Comparison of ENCODE assay signal across 27 cellular contexts in the genomic region with DNA sequence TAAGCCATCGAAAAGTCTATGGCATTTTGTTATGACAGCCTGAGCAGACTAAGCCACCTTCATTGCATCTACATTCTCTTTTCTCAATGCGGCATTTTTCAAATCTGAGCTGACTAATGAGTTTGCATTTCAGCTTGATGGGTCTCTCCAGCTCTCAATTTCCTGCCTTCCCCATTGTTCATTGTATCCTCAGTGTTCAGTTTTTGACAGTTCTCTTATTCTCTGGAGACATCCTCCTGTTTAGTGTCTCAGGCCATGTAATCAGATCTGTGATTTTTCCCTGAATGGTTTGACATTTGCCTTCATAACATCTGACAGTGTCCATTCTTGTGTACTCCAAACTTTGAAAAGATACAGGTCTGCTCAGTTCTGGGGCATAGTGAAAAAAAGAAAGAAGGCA. TPM values are rescaled to one million over a fixed set of nuclear protein-coding genes. Genes with fewer than 3 reads are reported as not detected.
DNase-seq lines count a peak whose midpoint lies in the region; ATAC-seq, FAIRE-seq and TF ChIP-seq lines count a peak whose summit lies in the region.
"Had no signal": no experiment of that assay in that cellular context is flagged by ENCODE, and none has a peak within 500 bp of the region (broad histone marks: within the 10 kb centered on the region; RNA-seq: fewer than 3 reads in every experiment).

No MANE protein-coding gene starts in this region.

- peaks cover 2% of the 10 kb centered on the region for H3K9me3 Mint-ChIP-seq in neural progenitor cell
- peaks cover under 1% of the 10 kb centered on the region for H3K9me3 Mint-ChIP-seq in activated naive CD8-positive, alpha-beta T cell treated with anti-CD3 and anti-CD28 coated beads for 36 hours
- H3K9me3 Mint-ChIP-seq: activated naive CD8-positive, alpha-beta T cell treated with anti-CD3 and anti-CD28 coated beads, Interleukin-2, amount 50 U/mL, for 24 hours; CD4-positive, alpha-beta memory T cell had no signal

- no peak overlapping the region; the same call in 1 of the 2 replicates for H2BK12ac ChIP-seq in H1 (ENCODE audit: low read depth, low read length)

- H3K79me2 ChIP-seq in H1 (ENCODE audit: control insufficient read depth in 1 of 2, insufficient read depth in 2 of 2, low read length in 2 of 2): no peaks in the 10 kb centered on the region
- no peaks in the 10 kb centered on the region for H3K79me2 ChIP-seq in neural progenitor cell (ENCODE audit: low read depth)

- H4K8ac ChIP-seq in H1 (ENCODE audit: extremely low read depth, insufficient read depth, low read length): no peak overlapping the region

- TF ChIP-seq RAD21 in H1 (IDR thresholded peaks at IDR 0.05 in 1 of 2, conservative IDR thresholded peaks at IDR 0.05 in 1 of 2; ENCODE audit: low read depth in 2 of 2, low read length in 2 of 2): no peak

- POLR2A ChIA-PET in H1 (lab: Charles Lee; ENCODE audit: partially characterized antibody): interaction anchor here (0.7 to 1.6 kb wide), 2 partner anchors 28 to 33 kb away, joined by 3 to 6 read pairs; partner anchors contain the start of gene MCM3

- no peak overlapping the region for H3K56ac ChIP-seq in H1 (replicated peaks; ENCODE audit: insufficient read length, low read depth, low read length)

- no peak overlapping the region for H2AK5ac ChIP-seq in H1 (ENCODE audit: low read depth, low read length)

- no peaks in the 10 kb centered on the region for H3K79me1 ChIP-seq in H1 (ENCODE audit: low read depth, low read length)

- DNase-seq in Ammon's horn (ENCODE audit: low spot score) (peak; percentile 37), NCI-H69 (lab: John Stamatoyannopoulos, UW) (peak; percentile 49), H1 (ENCODE audit: low read depth in 1 of 2, low spot score in 2 of 2) (no peak), neural progenitor cell (ENCODE audit: low spot score) (no peak), MG63 (no peak), NCI-H510A (lab: John Stamatoyannopoulos, UW) (no peak), T-helper 17 cell (no peak)
- DNase-seq in activated naive CD8-positive, alpha-beta T cell treated with anti-CD3 and anti-CD28 coated beads for 36 hours: no peak
- DNase-seq: activated CD8-positive, alpha-beta memory T cell treated with anti-CD3 and anti-CD28 coated beads for 24 hours; activated effector memory CD4-positive, alpha-beta T cell treated with anti-CD3 and anti-CD28 coated beads, Interleukin-2, amount 50 U/mL, for 16 hours; activated naive CD8-positive, alpha-beta T cell treated with anti-CD3 and anti-CD28 coated beads, Interleukin-2, amount 50 U/mL, for 24 hours; AML-193; CD4-positive, alpha-beta memory T cell; EL; GM23248; left cardiac atrium; NCI-H1436; NCI-H2107; NCI-H524 treated with DMSO at 0.1 percent for 48 hours; psoas muscle; RPMI8226; stimulated activated naive CD4-positive, alpha-beta T cell had no signal

- WGBS in H1 (ENCODE audit: extremely low coverage in 1 of 2, insufficient coverage in 1 of 2, insufficient read length in 1 of 2, insufficient replicate concordance in 2 of 2, low coverage in 1 of 2, low lambda C conversion rate in 2 of 2, missing lambda C conversion rate in 1 of 2), 2 experiments: 95% methylated on average over 2 of the region's 2 CpGs; no CpG with 5 or more reads in 1 of the 2 experiments

- H3K18ac ChIP-seq in H1 (ENCODE audit: extremely low read depth, low read length): no peak overlapping the region

- H3K36me3 ChIP-seq in H1 (ENCODE audit: control insufficient read depth in 2 of 4, insufficient read depth in 4 of 4, low read length in 3 of 4): no peaks in the 10 kb centered on the region
- no peaks in the 10 kb centered on the region for H3K36me3 ChIP-seq in neural progenitor cell
- H3K36me3 ChIP-seq in MG63: no peaks in the 10 kb centered on the region
- H3K36me3 ChIP-seq: SJSA1, thoracic aorta, vagina had no signal

- H3K27me3 Mint-ChIP-seq in neural progenitor cell (ENCODE audit: insufficient read depth, low read depth) (no peaks in the 10 kb centered on the region), T-helper 17 cell (no peaks in the 10 kb centered on the region)
- no peaks in the 10 kb centered on the region for H3K27me3 Mint-ChIP-seq in activated naive CD8-positive, alpha-beta T cell treated with anti-CD3 and anti-CD28 coated beads for 36 hours
- H3K27me3 Mint-ChIP-seq: activated naive CD8-positive, alpha-beta T cell treated with anti-CD3 and anti-CD28 coated beads, Interleukin-2, amount 50 U/mL, for 24 hours; CD4-positive, alpha-beta memory T cell had no signal

- no peak overlapping the region for H3K4me3 Mint-ChIP-seq in neural progenitor cell
- no peak overlapping the region for H3K4me3 Mint-ChIP-seq in activated naive CD8-positive, alpha-beta T cell treated with anti-CD3 and anti-CD28 coated beads for 36 hours
- no peak overlapping the region for H3K4me3 Mint-ChIP-seq in T-helper 17 cell
- H3K4me3 Mint-ChIP-seq: activated naive CD8-positive, alpha-beta T cell treated with anti-CD3 and anti-CD28 coated beads, Interleukin-2, amount 50 U/mL, for 24 hours; CD4-positive, alpha-beta memory T cell had no signal

- no peak for TF ChIP-seq EP300 in H1 (IDR thresholded peaks at IDR 0.05; ENCODE audit: borderline replicate concordance in 1 of 2, low read depth in 2 of 2, low read length in 2 of 2)

- H3K9ac ChIP-seq in H1 (replicated peaks in 1 of 4; ENCODE audit: extremely low read depth in 1 of 4, low read depth in 3 of 4, low read length in 3 of 4) (no peak overlapping the region), neural progenitor cell (no peak overlapping the region)
- H3K9ac ChIP-seq: GM23248 had no signal

- no peak for FAIRE-seq in H1 (lab: Jason Lieb, UNC)
- FAIRE-seq: A549, GM12878 had no signal

- H2BK20ac ChIP-seq in H1 (ENCODE audit: low read length): no peak overlapping the region

- no peak overlapping the region for H2BK5ac ChIP-seq in H1 (ENCODE audit: low read depth, low read length)

- no peak for ATAC-seq in T-helper 17 cell
- ATAC-seq: A549; activated naive CD8-positive, alpha-beta T cell treated with anti-CD3 and anti-CD28 coated beads, Interleukin-2, amount 50 U/mL, for 24 hours; GM12878; left cardiac atrium; psoas muscle had no signal

- H3K4me1 Mint-ChIP-seq in neural progenitor cell (peaks cover 16% of the 10 kb centered on the region), T-helper 17 cell (peaks cover 25% of the 10 kb centered on the region)
- peaks cover 28% of the 10 kb centered on the region for H3K4me1 Mint-ChIP-seq in activated naive CD8-positive, alpha-beta T cell treated with anti-CD3 and anti-CD28 coated beads for 36 hours

- H3K27ac Mint-ChIP-seq in neural progenitor cell (no peak overlapping the region), T-helper 17 cell (no peak overlapping the region)
- H3K27ac Mint-ChIP-seq in activated naive CD8-positive, alpha-beta T cell treated with anti-CD3 and anti-CD28 coated beads for 36 hours: no peak overlapping the region
- H3K27ac Mint-ChIP-seq: activated naive CD8-positive, alpha-beta T cell treated with anti-CD3 and anti-CD28 coated beads, Interleukin-2, amount 50 U/mL, for 24 hours had no signal

- H2AFZ ChIP-seq in H1 (ENCODE audit: low read length) (0 out of 2 replicates have a peak overlapping the region, but pooled peaks have one; percentile 18), neural progenitor cell (replicated peaks) (peak overlapping the region; percentile 84)
- H2AFZ ChIP-seq: GM23248 had no signal

- H4K20me1 ChIP-seq in H1 (replicated peaks in 1 of 2; ENCODE audit: control insufficient read depth in 1 of 2, insufficient read depth in 2 of 2, low read length in 2 of 2) (no peaks in the 10 kb centered on the region), neural progenitor cell (ENCODE audit: low read depth) (no peaks in the 10 kb centered on the region)

- TF ChIP-seq CTCF in H1 (IDR thresholded peaks at IDR 0.05; ENCODE audit: control extremely low read depth in 1 of 3, insufficient read depth in 1 of 3, low read depth in 1 of 3, low read length in 3 of 3) (no peak), neural progenitor cell (IDR thresholded peaks at IDR 0.05) (no peak)

- H3K4me2 ChIP-seq in H1 (ENCODE audit: insufficient read depth in 1 of 2, low read depth in 2 of 2, low read length in 2 of 2) (no peak overlapping the region), neural progenitor cell (no peak overlapping the region)
- H3K4me2 ChIP-seq: A549 had no signal

- CTCF ChIA-PET in H1 (lab: Charles Lee; ENCODE audit: partially characterized antibody): no interaction called here

- H2BK15ac ChIP-seq in H1 (ENCODE audit: low read length): no peak overlapping the region

- H3K36me3 Mint-ChIP-seq in neural progenitor cell (no peaks in the 10 kb centered on the region), T-helper 17 cell (ENCODE audit: low read depth) (peaks cover 3% of the 10 kb centered on the region)
- peaks cover 1% of the 10 kb centered on the region for H3K36me3 Mint-ChIP-seq in activated naive CD8-positive, alpha-beta T cell treated with anti-CD3 and anti-CD28 coated beads for 36 hours
- H3K36me3 Mint-ChIP-seq: CD4-positive, alpha-beta memory T cell had no signal

- no peaks in the 10 kb centered on the region for H3K23me2 ChIP-seq in H1 (ENCODE audit: low read depth, low read length)

- H3K9me3 ChIP-seq in H1 (ENCODE audit: insufficient read depth in 2 of 2, low read depth in 1 of 2, low read length in 1 of 2) (no peaks in the 10 kb centered on the region), neural progenitor cell (ENCODE audit: low read depth) (no peaks in the 10 kb centered on the region), MG63 (no peaks in the 10 kb centered on the region), T-helper 17 cell (ENCODE audit: control insufficient read depth, low read length, poor library complexity, severe bottlenecking) (no peaks in the 10 kb centered on the region)
- H3K9me3 ChIP-seq: A549, psoas muscle, SJSA1, thoracic aorta, vagina had no signal

- no peak overlapping the region for H3K23ac ChIP-seq in H1 (ENCODE audit: insufficient read length)

- no peak overlapping the region for H3K27ac ChIP-seq in H1 (ENCODE audit: low read depth, low read length)
- no peak overlapping the region for H3K27ac ChIP-seq in neural progenitor cell
- H3K27ac ChIP-seq: A549, GM23248, psoas muscle, SJSA1, thoracic aorta, vagina had no signal

- H4K91ac ChIP-seq in H1 (replicated peaks; ENCODE audit: insufficient read length, low read length): no peak overlapping the region

- TF ChIP-seq POLR2A in H1 (IDR thresholded peaks at IDR 0.05; ENCODE audit: control extremely low read depth in 1 of 2, low read depth in 2 of 2, low read length in 2 of 2): no peak

- no peak overlapping the region for H3K4me3 ChIP-seq in H1 (ENCODE audit: extremely low read depth in 1 of 4, insufficient read depth in 2 of 4, low read depth in 3 of 4, low read length in 4 of 4)
- H3K4me3 ChIP-seq in neural progenitor cell: no peak overlapping the region
- H3K4me3 ChIP-seq in MG63: no peak overlapping the region
- H3K4me3 ChIP-seq: A549, GM12878, GM23248, psoas muscle, SJSA1, thoracic aorta, vagina had no signal

- no peaks in the 10 kb centered on the region for H3K27me3 ChIP-seq in H1 (replicated peaks in 1 of 4; ENCODE audit: control insufficient read depth in 3 of 4, extremely low read depth in 1 of 4, insufficient read depth in 3 of 4, low read length in 3 of 4)
- peaks cover 7% of the 10 kb centered on the region for H3K27me3 ChIP-seq in neural progenitor cell
- no peaks in the 10 kb centered on the region for H3K27me3 ChIP-seq in MG63
- H3K27me3 ChIP-seq: SJSA1, vagina had no signal

- H2BK120ac ChIP-seq in H1 (replicated peaks; ENCODE audit: low read depth, low read length): no peak overlapping the region

- H3K4me1 ChIP-seq in H1 (replicated peaks in 1 of 4; ENCODE audit: control insufficient read depth in 3 of 4, insufficient read depth in 4 of 4, low read length in 3 of 4) (no peaks in the 10 kb centered on the region), neural progenitor cell (no peaks in the 10 kb centered on the region)
- H3K4me1 ChIP-seq: psoas muscle had no signal

- H3K4ac ChIP-seq in H1 (replicated peaks; ENCODE audit: insufficient read length, low read depth, low read length): no peak overlapping the region

- no peak overlapping the region for H3K14ac ChIP-seq in H1 (ENCODE audit: insufficient read length)

- no peaks in the 10 kb centered on the region for H3F3A ChIP-seq in neural progenitor cell (ENCODE audit: low read depth)

- H4K5ac ChIP-seq in H1 (ENCODE audit: insufficient read length, low read depth, low read length): no peak overlapping the region

RNA-seq across cellular contexts. Expression of gene MCM3, which starts 27.9 kb away (rescaled TPM):
- 293 TPM in 2 replicates for total RNA-seq in H1 (2021; fragmentation: NEBNext Ultra II Directional; extraction: Animal tissue kit (Norgen Biotek cat#: 25700))
- polyA plus RNA-seq in H1 (2011; rRNA removed): 262 and 275 TPM in 2 replicates
- polyA plus RNA-seq in H1 (2011; cell fraction: cytosol; rRNA removed): 388 TPM
- polyA plus RNA-seq in H1 (2011; cell fraction: nucleus; rRNA removed): 398 TPM
- 284 to 317 TPM (median 306 TPM) in 4 replicates for polyA plus RNA-seq in H1 (2012, experiment 1 of 2)
- polyA plus RNA-seq in H1 (2012, experiment 2 of 2): 63.7 TPM
- 154 TPM for polyA plus RNA-seq in H1 (2013, experiment 1 of 2)
- polyA plus RNA-seq in H1 (2013, experiment 2 of 2): 151 TPM
- 510 and 545 TPM in 2 replicates for polyA minus RNA-seq in H1 (2011; rRNA and poly(A)+ RNA removed)
- polyA minus RNA-seq in H1 (2011; cell fraction: cytosol; rRNA and poly(A)+ RNA removed): 161 TPM
- 219 TPM for polyA minus RNA-seq in H1 (2011; cell fraction: nucleus; rRNA and poly(A)+ RNA removed)
- total RNA-seq in neural progenitor cell (ENCODE audit: low replicate concordance) (224 and 246 TPM in 2 replicates), T-helper 17 cell (10 to 100 TPM; 20.3 to 24.3 TPM)
- 1,027 and 1,090 TPM in 2 replicates for total RNA-seq in MG63 (2014; rRNA removed; shearing (Covaris generic); ENCODE audit: low replicate concordance)
- 100 to 1,000 TPM; 326 to 335 TPM for total RNA-seq in activated naive CD8-positive, alpha-beta T cell treated with anti-CD3 and anti-CD28 coated beads for 36 hours

RNA-seq across cellular contexts. Expression of gene PAQR8, which starts 49.5 kb away (rescaled TPM):
- total RNA-seq in H1 (2021; fragmentation: NEBNext Ultra II Directional; extraction: Animal tissue kit (Norgen Biotek cat#: 25700)): 9.1 and 9.6 TPM in 2 replicates
- polyA plus RNA-seq in H1 (2011; rRNA removed): 7.6 and 9.7 TPM in 2 replicates
- polyA plus RNA-seq in H1 (2011; cell fraction: cytosol; rRNA removed): 7.1 TPM
- 6.6 TPM for polyA plus RNA-seq in H1 (2011; cell fraction: nucleus; rRNA removed)
- polyA plus RNA-seq in H1 (2012, experiment 1 of 2): 5.6 to 6.7 TPM (median 6.0 TPM) in 4 replicates
- 4.6 TPM for polyA plus RNA-seq in H1 (2012, experiment 2 of 2)
- 9.6 TPM for polyA plus RNA-seq in H1 (2013, experiment 1 of 2)
- polyA plus RNA-seq in H1 (2013, experiment 2 of 2): 11.3 TPM
- 14.5 and 16.9 TPM in 2 replicates for polyA minus RNA-seq in H1 (2011; rRNA and poly(A)+ RNA removed)
- polyA minus RNA-seq in H1 (2011; cell fraction: cytosol; rRNA and poly(A)+ RNA removed): 5.9 TPM
- 7.4 TPM for polyA minus RNA-seq in H1 (2011; cell fraction: nucleus; rRNA and poly(A)+ RNA removed)
- total RNA-seq in neural progenitor cell (ENCODE audit: low replicate concordance) (16.9 and 17.7 TPM in 2 replicates), T-helper 17 cell (1 to 10 TPM; 3.6 to 7.7 TPM)
- 2.9 and 3.2 TPM in 2 replicates for total RNA-seq in MG63 (2014; rRNA removed; shearing (Covaris generic); ENCODE audit: low replicate concordance)
- 10 to 100 TPM; 11.0 to 11.4 TPM for total RNA-seq in activated naive CD8-positive, alpha-beta T cell treated with anti-CD3 and anti-CD28 coated beads for 36 hours

Comparison
In these comparisons a context has a peak if more than half of its experiments do, and no peak if none do; other contexts are left out.
1. DNase-seq: peak in Ammon's horn (single experiment) and NCI-H69 (single experiment); none in H1 (0 of 2), neural progenitor cell (single experiment), MG63 (single experiment), activated naive CD8-positive, alpha-beta T cell treated with anti-CD3 and anti-CD28 coated beads for 36 hours (single experiment), NCI-H510A (single experiment) and T-helper 17 cell (0 of 3).